In genomic region chr17:60729854-60730253, GRCh38 we compare ENCODE assay signal across 1 cellular context.
A peak's percentile ranks its signal among the peaks of the same experiment; 100 is the strongest.
TF ChIP-seq lines count a peak whose summit lies in the region.

No MANE protein-coding gene starts in this region.

TF ChIP-seq in HepG2, 621 proteins besides CTCF, POLR2A, EP300 and RAD21 (continued from another document and continues in another):
- TF ChIP-seq NKX3-1 (CRISPR knock-in tag; IDR thresholded peaks at IDR 0.05) (0 out of 2 replicates have a peak, but pooled peaks have one; percentile 83), ZFP91 (CRISPR knock-in tag; IDR thresholded peaks at IDR 0.05; ENCODE audit: borderline replicate concordance) (no peak), ZNF101 (CRISPR knock-in tag; IDR thresholded peaks at IDR 0.05; ENCODE audit: borderline replicate concordance, low read depth) (no peak), HNF1A (IDR thresholded peaks at IDR 0.05; ENCODE audit: low read depth) (peak; percentile 60; the same call in 1 of the 2 replicates), HNF1A (CRISPR knock-in tag; IDR thresholded peaks at IDR 0.05; ENCODE audit: borderline replicate concordance) (peak; percentile 74; the same call in 1 of the 2 replicates), ZNF646 (CRISPR knock-in tag; IDR thresholded peaks at IDR 0.05) (no peak), KAT8 (CRISPR knock-in tag; IDR thresholded peaks at IDR 0.05) (peak; percentile 51), NFAT5 (CRISPR knock-in tag; IDR thresholded peaks at IDR 0.05) (no peak), ZNF616 (CRISPR knock-in tag; IDR thresholded peaks at IDR 0.05; ENCODE audit: low read depth) (no peak), MXD4 (CRISPR knock-in tag; IDR thresholded peaks at IDR 0.05) (peak; percentile 50; the same call in 1 of the 2 replicates), ZNF589 (CRISPR knock-in tag; conservative IDR thresholded peaks at IDR 0.05) (no peak), TOE1 (CRISPR knock-in tag; IDR thresholded peaks at IDR 0.05) (no peak), IKZF1 (IDR thresholded peaks at IDR 0.05) (no peak), ARNT (IDR thresholded peaks at IDR 0.05) (no peak), NCOA1 (CRISPR knock-in tag; IDR thresholded peaks at IDR 0.05) (no peak), ZSCAN12 (CRISPR knock-in tag; IDR thresholded peaks at IDR 0.05) (no peak), DMAP1 (CRISPR knock-in tag; IDR thresholded peaks at IDR 0.05) (peak; percentile 68; the same call in 1 of the 2 replicates), PRDM15 (CRISPR knock-in tag; IDR thresholded peaks at IDR 0.05) (peak; percentile 64; the same call in 1 of the 2 replicates), ETV5 (CRISPR knock-in tag; IDR thresholded peaks at IDR 0.05; ENCODE audit: borderline replicate concordance) (no peak), POLR2G (IDR thresholded peaks at IDR 0.05; ENCODE audit: low read depth, low read length) (peak; percentile 42; the same call in 1 of the 2 replicates), HMG20B (CRISPR knock-in tag; conservative IDR thresholded peaks at IDR 0.05) (peak; percentile 67; the same call in 1 of the 2 replicates), PRPF4 (IDR thresholded peaks at IDR 0.05; ENCODE audit: low read depth, low read length, poor library complexity, severe bottlenecking) (no peak), GATAD1 (CRISPR knock-in tag; IDR thresholded peaks at IDR 0.05) (no peak), PCBP1 (IDR thresholded peaks at IDR 0.05; ENCODE audit: borderline replicate concordance, low read depth, low read length) (no peak), STAT6 (CRISPR knock-in tag; IDR thresholded peaks at IDR 0.05; ENCODE audit: borderline replicate concordance) (no peak), MIER3 (CRISPR knock-in tag; IDR thresholded peaks at IDR 0.05; ENCODE audit: borderline replicate concordance) (0 out of 2 replicates have a peak, but pooled peaks have one; percentile 31), NCOR1 (IDR thresholded peaks at IDR 0.05; ENCODE audit: borderline replicate concordance, low read length) (no peak; the same call in 1 of the 2 replicates), EHMT2 (IDR thresholded peaks at IDR 0.05; ENCODE audit: borderline replicate concordance, low read depth, low read length) (peak; percentile 73; the same call in 1 of the 2 replicates), SIX1 (CRISPR knock-in tag; IDR thresholded peaks at IDR 0.05; ENCODE audit: borderline replicate concordance) (peak; percentile 45; the same call in 1 of the 2 replicates), ZNF629 (CRISPR knock-in tag; conservative IDR thresholded peaks at IDR 0.05) (no peak)
